Comparison of ENCODE assay signal across 21 cellular contexts in genomic region chr11:10051868-10052586, GRCh38.
DNase-seq lines count a peak whose midpoint lies in the region; ATAC-seq, FAIRE-seq and TF ChIP-seq lines count a peak whose summit lies in the region.
"Had no signal": no experiment of that assay in that cellular context is flagged by ENCODE, and none has a peak within 500 bp of the region (broad histone marks: within the 10 kb centered on the region; RNA-seq: fewer than 3 reads in every experiment).

No MANE protein-coding gene starts in this region.

- H3K27me3 ChIP-seq in Caco-2 (replicated peaks; ENCODE audit: control insufficient read depth, insufficient read depth, low read length) (no peaks in the 10 kb centered on the region), Panc1 (ENCODE audit: control insufficient read depth, insufficient read depth, low read length) (no peaks in the 10 kb centered on the region), endothelial cell of umbilical vein (ENCODE audit: control insufficient read depth in 2 of 2, insufficient read depth in 2 of 2, low read length in 2 of 2) (no peaks in the 10 kb centered on the region), mesendoderm (ENCODE audit: insufficient read depth, low read length, poor library complexity) (no peaks in the 10 kb centered on the region)
- H3K27me3 ChIP-seq: MG63 had no signal

- H3K79me2 ChIP-seq in endothelial cell of umbilical vein (ENCODE audit: control insufficient read depth, insufficient read depth, low read length) = peaks cover 5% of the 10 kb centered on the region
- no peaks in the 10 kb centered on the region for H3K79me2 ChIP-seq in mesendoderm (ENCODE audit: control insufficient read depth, insufficient read depth, low read length)

- intact Hi-C loops in Caco-2 (cut with micrococcal nuclease; ENCODE audit: unreplicated experiment) (loop anchor here (5.0 kb wide), 1 partner anchor 145 kb away; no protein-coding TSS in a partner anchor), Panc1 (cut with micrococcal nuclease; ENCODE audit: unreplicated experiment) (no loop called here), endothelial cell of umbilical vein (cut with micrococcal nuclease) (no loop called here)

- peak; percentile 38; the same call in 1 of the 2 replicates for ATAC-seq in Panc1
- no peak for ATAC-seq in HG03457 (IDR thresholded peaks at IDR 0.05; ENCODE audit: unreplicated experiment)
- ATAC-seq: Right ventricle myocardium inferior had no signal

- no peak overlapping the region for H3K18ac ChIP-seq in mesendoderm (ENCODE audit: low read length)

- H2BK5ac ChIP-seq in mesendoderm (ENCODE audit: low read length) = no peak overlapping the region

- no CpG with 5 or more reads among the region's 4 CpGs for WGBS in mesendoderm (ENCODE audit: extremely low coverage, insufficient coverage, low lambda C conversion rate)

- peak in 1 of 2 experiments; percentile 15 for DNase-seq in Caco-2
- DNase-seq in Panc1 (ENCODE audit: low read depth, low spot score) = no peak
- DNase-seq in endothelial cell of umbilical vein (ENCODE audit: low read depth, low spot score) = peak; percentile 66
- peak; percentile 16 for DNase-seq in mesendoderm
- no peak for DNase-seq in putamen (ENCODE audit: low spot score)
- no peak for DNase-seq in SHP77 (lab: John Stamatoyannopoulos, UW)
- no peak for DNase-seq in NCI-H187 treated with DMSO at 0.1 percent for 48 hours (lab: John Stamatoyannopoulos, UW)
- DNase-seq: C1 segment of cervical spinal cord, DMS153, GM23248, HFFc6, KBM-7, MG63, NCI-H1105, NCI-H1930, NCI-H2171, NCI-H446 treated with DMSO at 0.1 percent for 48 hours, NCI-H774 had no signal

- peaks cover 19% of the 10 kb centered on the region for H3K4me1 Mint-ChIP-seq in Caco-2 (ENCODE audit: low read depth, unreplicated experiment)

- TF ChIP-seq POLR2A in endothelial cell of umbilical vein (IDR thresholded peaks at IDR 0.05; ENCODE audit: low read depth, low read length) = no peak

- H3K27me3 Mint-ChIP-seq in Caco-2 (ENCODE audit: insufficient read depth, unreplicated experiment) = no peaks in the 10 kb centered on the region

- H3K9ac ChIP-seq in endothelial cell of umbilical vein (replicated peaks; ENCODE audit: extremely low read depth, insufficient read depth, low read length) (no peak overlapping the region), mesendoderm (ENCODE audit: low read length) (no peak overlapping the region)
- H3K9ac ChIP-seq: GM23248 had no signal

- H3K79me1 ChIP-seq in mesendoderm (ENCODE audit: low read length) = no peaks in the 10 kb centered on the region

- FAIRE-seq in endothelial cell of umbilical vein (lab: Jason Lieb, UNC) = no peak
- FAIRE-seq: GM12891 had no signal

- H3K36me3 ChIP-seq in Caco-2 (ENCODE audit: control insufficient read depth, insufficient read depth, low read length) (no peaks in the 10 kb centered on the region), Panc1 (ENCODE audit: control insufficient read depth, insufficient read depth, low read length) (no peaks in the 10 kb centered on the region), endothelial cell of umbilical vein (ENCODE audit: control insufficient read depth in 2 of 2, extremely low read depth in 1 of 2, insufficient read depth in 2 of 2, low read length in 2 of 2) (no peaks in the 10 kb centered on the region), mesendoderm (ENCODE audit: control insufficient read depth, insufficient read depth, low read length) (no peaks in the 10 kb centered on the region)
- H3K36me3 ChIP-seq: MG63 had no signal

- H3K9me3 ChIP-seq in Caco-2 (no peaks in the 10 kb centered on the region), Panc1 (ENCODE audit: control insufficient read depth, insufficient read depth, low read depth, low read length) (peaks cover 6% of the 10 kb centered on the region; the same call in 1 of the 2 replicates), endothelial cell of umbilical vein (replicated peaks; ENCODE audit: control insufficient read depth, insufficient read depth, low read length) (no peaks in the 10 kb centered on the region)

- no peaks in the 10 kb centered on the region for H3K9me1 ChIP-seq in endothelial cell of umbilical vein (replicated peaks; ENCODE audit: control insufficient read depth, extremely low read depth, insufficient read depth, low read length)

- H3K27ac ChIP-seq in Panc1 (ENCODE audit: low read length) (peak overlapping the region; percentile 68), endothelial cell of umbilical vein (ENCODE audit: insufficient read depth, low read depth, low read length) (no peak overlapping the region), mesendoderm (ENCODE audit: low read depth, low read length) (no peak overlapping the region)
- H3K27ac ChIP-seq: GM23248 had no signal

- no peak for TF ChIP-seq CTCF in Caco-2 (IDR thresholded peaks at IDR 0.05; ENCODE audit: insufficient read depth in 1 of 2, low read depth in 1 of 2, low read length in 1 of 2, severe bottlenecking in 1 of 2, unreplicated experiment in 1 of 2)
- no peak for TF ChIP-seq CTCF in Panc1 (IDR thresholded peaks at IDR 0.05)
- no peak for TF ChIP-seq CTCF in endothelial cell of umbilical vein (IDR thresholded peaks at IDR 0.05; ENCODE audit: extremely low read depth in 1 of 2, insufficient read depth in 1 of 2, low read depth in 1 of 2, low read length in 2 of 2)

- H3K4me2 ChIP-seq in endothelial cell of umbilical vein (ENCODE audit: insufficient read depth, low read length) (no peak overlapping the region), mesendoderm (ENCODE audit: low read length) (no peak overlapping the region)

- BruUV-seq in Caco-2 (replicated peaks; lab: Mats Ljungman, UMichigan) (no TSS peak), Panc1 (replicated peaks; lab: Mats Ljungman, UMichigan) (no TSS peak), endothelial cell of umbilical vein (replicated peaks; lab: Mats Ljungman, UMichigan) (no TSS peak)

- in situ Hi-C loops in Panc1 (cut with HindIII; ENCODE audit: low pct_unique_long_range_greater_than_20kb, low sequenced_read_pairs) = no loop called here

- CTCF ChIA-PET in Caco-2 (lab: Charles Lee) = interaction anchor here (0.6 kb wide), 1 partner anchor 270 kb away, joined by 3 read pairs; no protein-coding TSS in a partner anchor
- CTCF ChIA-PET in Panc1 (lab: Charles Lee) = interaction anchor here (0.7 kb wide), 1 partner anchor 42 kb away, joined by 6 read pairs; no protein-coding TSS in a partner anchor
- CTCF ChIA-PET in endothelial cell of umbilical vein (lab: Charles Lee) = interaction anchor here (1.7 kb wide), 1 partner anchor 292 kb away, joined by 6 read pairs; no protein-coding TSS in a partner anchor

- H3K4ac ChIP-seq in mesendoderm (ENCODE audit: low read depth, low read length) = no peak overlapping the region

- H2BK120ac ChIP-seq in mesendoderm (ENCODE audit: low read depth, low read length) = no peak overlapping the region

- H3K27ac Mint-ChIP-seq in Caco-2 (ENCODE audit: unreplicated experiment) = peak overlapping the region; percentile 48
- H3K27ac Mint-ChIP-seq: HFFc6 had no signal

- POLR2A ChIA-PET in Caco-2 (lab: Charles Lee) = interaction anchor here (0.6 kb wide), 2 partner anchors 174 to 248 kb away, joined by 3 to 4 read pairs; no protein-coding TSS in a partner anchor
- POLR2A ChIA-PET in Panc1 (lab: Charles Lee) = interaction anchor here (0.6 kb wide), 2 partner anchors 219 to 251 kb away, joined by 3 read pairs; no protein-coding TSS in a partner anchor
- POLR2A ChIA-PET in endothelial cell of umbilical vein (lab: Charles Lee) = no interaction called here

- H4K5ac ChIP-seq in mesendoderm (ENCODE audit: low read length) = no peak overlapping the region

- peaks cover 17% of the 10 kb centered on the region for H3K9me3 Mint-ChIP-seq in Caco-2 (ENCODE audit: unreplicated experiment)

- peaks cover 38% of the 10 kb centered on the region for H3K4me1 ChIP-seq in Caco-2
- H3K4me1 ChIP-seq in Panc1 (ENCODE audit: control insufficient read depth, insufficient read depth, low read length) = peaks cover 36% of the 10 kb centered on the region
- H3K4me1 ChIP-seq in endothelial cell of umbilical vein (ENCODE audit: control insufficient read depth, extremely low read depth, insufficient read depth, low read length) = peaks cover 10% of the 10 kb centered on the region
- H3K4me1 ChIP-seq in mesendoderm (ENCODE audit: control insufficient read depth, low read depth, low read length) = no peaks in the 10 kb centered on the region

- H2AFZ ChIP-seq in endothelial cell of umbilical vein (ENCODE audit: low read depth, low read length) = no peak overlapping the region
- H2AFZ ChIP-seq: GM23248 had no signal

- no peak overlapping the region for H3K23ac ChIP-seq in mesendoderm (ENCODE audit: low read length)

- H3K56ac ChIP-seq in mesendoderm (ENCODE audit: low read length) = no peak overlapping the region

- H3K4me3 ChIP-seq in Caco-2 (ENCODE audit: low read depth, low read length) = no peak overlapping the region
- no peak overlapping the region for H3K4me3 ChIP-seq in Panc1 (ENCODE audit: low read depth in 2 of 2, low read length in 2 of 2)
- H3K4me3 ChIP-seq in endothelial cell of umbilical vein (replicated peaks in 1 of 3; ENCODE audit: insufficient read depth in 1 of 3, low read depth in 1 of 3, low read length in 3 of 3) = no peak overlapping the region
- H3K4me3 ChIP-seq in mesendoderm (ENCODE audit: low read length) = no peak overlapping the region
- H3K4me3 ChIP-seq: GM23248, MG63 had no signal

- no peaks in the 10 kb centered on the region for H4K20me1 ChIP-seq in endothelial cell of umbilical vein (replicated peaks; ENCODE audit: control insufficient read depth, extremely low read depth, insufficient read depth, low read length)

- H3K36me3 Mint-ChIP-seq in Caco-2 (ENCODE audit: insufficient read depth, unreplicated experiment) = peaks cover 9% of the 10 kb centered on the region

- no peak overlapping the region for H4K8ac ChIP-seq in mesendoderm (ENCODE audit: low read depth, low read length)

- no peak overlapping the region for H2BK15ac ChIP-seq in mesendoderm (replicated peaks; ENCODE audit: low read depth)

- H2AK5ac ChIP-seq in mesendoderm (ENCODE audit: low read length) = no peak overlapping the region

- peak overlapping the region; percentile 27 for H3K4me3 Mint-ChIP-seq in Caco-2 (ENCODE audit: unreplicated experiment)
- H3K4me3 Mint-ChIP-seq: HFFc6 had no signal

- dilution Hi-C loops in endothelial cell of umbilical vein (cut with MboI; ENCODE audit: extremely low pct_ligation_motif_present, low sequenced_read_pairs) = no loop called here

TF ChIP-seq in endothelial cell of umbilical vein, 7 proteins besides CTCF, POLR2A, EP300 and RAD21 (continues in another document):
- no peak for TF ChIP-seq MAX (IDR thresholded peaks at IDR 0.05; ENCODE audit: insufficient read depth, insufficient read length)
- TF ChIP-seq EZH2 (IDR thresholded peaks at IDR 0.05; ENCODE audit: borderline replicate concordance, low read depth, low read length, severe bottlenecking) = no peak
- no peak for TF ChIP-seq JUN (IDR thresholded peaks at IDR 0.05; ENCODE audit: borderline replicate concordance, insufficient read depth, insufficient read length, low read depth)
- no peak for TF ChIP-seq POLR2AphosphoS5 (IDR thresholded peaks at IDR 0.05; ENCODE audit: insufficient read depth, low read depth, low read length)
- TF ChIP-seq FOS (IDR thresholded peaks at IDR 0.05; ENCODE audit: borderline replicate concordance, insufficient read depth, low read length) = no peak

Comparison
In these comparisons a context has a peak if more than half of its experiments do, and no peak if none do; other contexts are left out.
1. DNase-seq: peak in endothelial cell of umbilical vein (single experiment) and mesendoderm (single experiment); none in Panc1 (single experiment), putamen (single experiment), SHP77 (0 of 2) and NCI-H187 treated with DMSO at 0.1 percent for 48 hours (single experiment).